8 cellular contexts compared by ENCODE assay signal in genomic region chr12:31732926-31733548, GRCh38. TPM values are rescaled to one million over a fixed set of nuclear protein-coding genes. Genes with fewer than 3 reads are reported as not detected.
A peak's percentile ranks its signal among the peaks of the same experiment; 100 is the strongest.
DNase-seq lines count a peak whose midpoint lies in the region; ATAC-seq and TF ChIP-seq lines count a peak whose summit lies in the region.

No MANE protein-coding gene starts in this region.

- peak overlapping the region; percentile 27 for H3K4me3 Mint-ChIP-seq in Calu3 (ENCODE audit: low read depth, unreplicated experiment)
- no peak overlapping the region for H3K4me3 Mint-ChIP-seq in activated naive CD4-positive, alpha-beta T cell treated with anti-CD3 and anti-CD28 coated beads, Interleukin-2, amount 10 ng/mL, durations not matched to agents 7 days and 5 days

- no peak for ATAC-seq in HG02852 (IDR thresholded peaks at IDR 0.05; ENCODE audit: unreplicated experiment)

- TF ChIP-seq CTCF in Calu3 (IDR thresholded peaks at IDR 0.05; ENCODE audit: unreplicated experiment), result no peak
- TF ChIP-seq CTCF in suprapubic skin (IDR thresholded peaks at IDR 0.05), result no peak

- H3K27ac Mint-ChIP-seq in Calu3 (ENCODE audit: unreplicated experiment), result peak overlapping the region; percentile 98
- H3K27ac Mint-ChIP-seq in activated naive CD4-positive, alpha-beta T cell treated with anti-CD3 and anti-CD28 coated beads, Interleukin-2, amount 10 ng/mL, durations not matched to agents 7 days and 5 days, result peak overlapping the region; percentile 38

- H3K27me3 ChIP-seq in suprapubic skin, result no peaks in the 10 kb centered on the region

- no peak for TF ChIP-seq EP300 in suprapubic skin (IDR thresholded peaks at IDR 0.05)

- H3K27me3 Mint-ChIP-seq in Calu3 (ENCODE audit: unreplicated experiment), result no peaks in the 10 kb centered on the region
- H3K27me3 Mint-ChIP-seq in activated naive CD4-positive, alpha-beta T cell treated with anti-CD3 and anti-CD28 coated beads, Interleukin-2, amount 10 ng/mL, durations not matched to agents 7 days and 5 days, result peaks cover 4% of the 10 kb centered on the region

- no peak overlapping the region for H3K4me3 ChIP-seq in suprapubic skin

- BruUV-seq in Calu3 (replicated peaks; lab: Mats Ljungman, UMichigan), result no TSS peak

- peaks cover 64% of the 10 kb centered on the region for H3K36me3 Mint-ChIP-seq in Calu3 (ENCODE audit: insufficient read depth, unreplicated experiment)
- peaks cover 34% of the 10 kb centered on the region for H3K36me3 Mint-ChIP-seq in activated naive CD4-positive, alpha-beta T cell treated with anti-CD3 and anti-CD28 coated beads, Interleukin-2, amount 10 ng/mL, durations not matched to agents 7 days and 5 days

- H3K9me3 ChIP-seq in suprapubic skin, result peaks cover 3% of the 10 kb centered on the region

- peaks cover 58% of the 10 kb centered on the region for H3K4me1 ChIP-seq in suprapubic skin

- H3K9me3 Mint-ChIP-seq in Calu3 (ENCODE audit: low read depth, unreplicated experiment), result peaks cover 4% of the 10 kb centered on the region
- H3K9me3 Mint-ChIP-seq in activated naive CD4-positive, alpha-beta T cell treated with anti-CD3 and anti-CD28 coated beads, Interleukin-2, amount 10 ng/mL, durations not matched to agents 7 days and 5 days, result peaks cover 37% of the 10 kb centered on the region

- peak overlapping the region; percentile 90 for H3K27ac ChIP-seq in suprapubic skin

- DNase-seq in Calu3 (peak; percentile 68), LoVo (ENCODE audit: low spot score) (peak; percentile 96), iPS DF 19.7 (ENCODE audit: low read depth, low spot score) (peak; percentile 89), suprapubic skin (ENCODE audit: low spot score in 2 of 2) (no peak), Ammon's horn (ENCODE audit: low spot score) (no peak), DMS114 treated with DMSO at 0.1 percent for 48 hours (lab: John Stamatoyannopoulos, UW; ENCODE audit: unreplicated experiment) (no peak)
- peak; percentile 26 for DNase-seq in activated naive CD4-positive, alpha-beta T cell treated with anti-CD3 and anti-CD28 coated beads, Interleukin-2, amount 10 ng/mL, durations not matched to agents 7 days and 5 days

- peaks cover 59% of the 10 kb centered on the region for H3K4me1 Mint-ChIP-seq in Calu3 (ENCODE audit: low read depth, unreplicated experiment)
- H3K4me1 Mint-ChIP-seq in activated naive CD4-positive, alpha-beta T cell treated with anti-CD3 and anti-CD28 coated beads, Interleukin-2, amount 10 ng/mL, durations not matched to agents 7 days and 5 days, result peaks cover 52% of the 10 kb centered on the region

- no peak for TF ChIP-seq POLR2A in suprapubic skin (IDR thresholded peaks at IDR 0.05)

- CTCF ChIA-PET in Calu3 (lab: Charles Lee), result interaction anchor here (1.0 to 3.5 kb wide), 4 partner anchors 11 to 163 kb away, joined by 3 to 22 read pairs (median 6); no protein-coding TSS in a partner anchor
- CTCF ChIA-PET in activated naive CD4-positive, alpha-beta T cell treated with anti-CD3 and anti-CD28 coated beads, Interleukin-2, amount 10 ng/mL, durations not matched to agents 7 days and 5 days (lab: Charles Lee), result interaction anchor here (1.0 to 1.5 kb wide), 2 partner anchors 12 to 227 kb away, joined by 3 to 4 read pairs; no protein-coding TSS in a partner anchor

- WGBS in suprapubic skin, result 55% methylated on average over 5 of the region's 5 CpGs

- intact Hi-C loops in Calu3 (cut with micrococcal nuclease; ENCODE audit: unreplicated experiment), result loop anchor here (1.0 kb wide), 1 partner anchor 16 kb away; no protein-coding TSS in a partner anchor

- H3K36me3 ChIP-seq in suprapubic skin, result no peaks in the 10 kb centered on the region

RNA-seq across cellular contexts. Expression of gene AMN1, which starts 4.2 kb away (rescaled TPM):
- 10.2 and 13.5 TPM in 2 replicates for total RNA-seq in Calu3 (2022)
- total RNA-seq in suprapubic skin, result 10 to 100 TPM in 2 of 4 donors, 1 to 10 TPM in 2; 3.4 to 16.4 (median 10.5) TPM

Comparison
In these comparisons a context has a peak if more than half of its experiments do, and no peak if none do; other contexts are left out.
1. DNase-seq: peak in Calu3 (single experiment), LoVo (single experiment), activated naive CD4-positive, alpha-beta T cell treated with anti-CD3 and anti-CD28 coated beads, Interleukin-2, amount 10 ng/mL, durations not matched to agents 7 days and 5 days (single experiment) and iPS DF 19.7 (single experiment); none in suprapubic skin (0 of 2), Ammon's horn (single experiment) and DMS114 treated with DMSO at 0.1 percent for 48 hours (single experiment).